ENCODE assay signal across 26 cellular contexts in genomic region chr7:70374772-70375533, GRCh38.
DNase-seq lines count a peak whose midpoint lies in the region; ATAC-seq, FAIRE-seq and TF ChIP-seq lines count a peak whose summit lies in the region.
"Had no signal": no experiment of that assay in that cellular context is flagged by ENCODE, and none has a peak within 500 bp of the region (broad histone marks: within the 10 kb centered on the region; RNA-seq: fewer than 3 reads in every experiment).

No MANE protein-coding gene starts in this region.

- peaks cover 19% of the 10 kb centered on the region for H3K9me3 Mint-ChIP-seq in MCF 10A (ENCODE audit: unreplicated experiment)
- H3K9me3 Mint-ChIP-seq: CD4-positive, alpha-beta T cell; IgD-negative memory B cell had no signal

- H3K27ac Mint-ChIP-seq in MCF 10A (ENCODE audit: low read depth, unreplicated experiment), result no peak overlapping the region
- H3K27ac Mint-ChIP-seq: CD4-positive, alpha-beta T cell; IgD-negative memory B cell had no signal

- CTCF ChIA-PET in MCF 10A (lab: Yijun Ruan, JAX), result no interaction called here
- CTCF ChIA-PET in SK-N-SH (lab: Yijun Ruan, JAX), result interaction anchor here (1.0 to 1.4 kb wide), 4 partner anchors 10 to 323 kb away, joined by 3 to 5 read pairs (median 3); no protein-coding TSS in a partner anchor

- H3K9me3 ChIP-seq in breast epithelium (no peaks in the 10 kb centered on the region), SK-N-SH (no peaks in the 10 kb centered on the region), pancreas (no peaks in the 10 kb centered on the region), SJCRH30 (replicated peaks) (no peaks in the 10 kb centered on the region), suprapubic skin (no peaks in the 10 kb centered on the region)

- no peaks in the 10 kb centered on the region for H4K20me1 ChIP-seq in SK-N-SH (ENCODE audit: insufficient read depth)
- H4K20me1 ChIP-seq: BLaER1 treated with 17β-estradiol and CSF1 and Interleukin-3, amounts not matched to agents 10 nM and 100 nM had no signal

- no peaks in the 10 kb centered on the region for H3K27me3 Mint-ChIP-seq in MCF 10A (ENCODE audit: insufficient read depth, unreplicated experiment)
- H3K27me3 Mint-ChIP-seq: CD4-positive, alpha-beta T cell; IgD-negative memory B cell had no signal

- FAIRE-seq in pancreas (lab: Jason Lieb, UNC), result no peak
- FAIRE-seq: A204.1, G401.6, GM12878 had no signal

- H3K4me3 ChIP-seq in breast epithelium, result no peak overlapping the region
- no peak overlapping the region for H3K4me3 ChIP-seq in SK-N-SH (ENCODE audit: low read depth in 2 of 2, low read length in 1 of 2)
- H3K4me3 ChIP-seq in pancreas, result no peak overlapping the region
- no peak overlapping the region for H3K4me3 ChIP-seq in SJCRH30
- H3K4me3 ChIP-seq in suprapubic skin, result no peak overlapping the region
- H3K4me3 ChIP-seq: BLaER1 treated with 17β-estradiol and CSF1 and Interleukin-3, amounts not matched to agents 10 nM and 100 nM; GM12878 had no signal

- no peak for TF ChIP-seq RAD21 in SK-N-SH (IDR thresholded peaks at IDR 0.05; ENCODE audit: low read length)

- no peaks in the 10 kb centered on the region for H3K4me1 ChIP-seq in breast epithelium
- H3K4me1 ChIP-seq in SK-N-SH (ENCODE audit: control insufficient read depth in 1 of 2, insufficient read depth in 2 of 2, low read depth in 1 of 2, low read length in 1 of 2), result peaks cover 3 to 25% of the 10 kb centered on the region in 2 experiments; a peak in 3 of 4 replicates
- H3K4me1 ChIP-seq in pancreas, result no peaks in the 10 kb centered on the region
- H3K4me1 ChIP-seq in SJCRH30, result no peaks in the 10 kb centered on the region
- no peaks in the 10 kb centered on the region for H3K4me1 ChIP-seq in suprapubic skin

- no peak overlapping the region for H3K9ac ChIP-seq in SK-N-SH
- H3K9ac ChIP-seq: BLaER1 treated with 17β-estradiol and CSF1 and Interleukin-3, amounts not matched to agents 10 nM and 100 nM; KMS-11 had no signal

- no peak overlapping the region for H3K4me3 Mint-ChIP-seq in MCF 10A (ENCODE audit: unreplicated experiment)
- H3K4me3 Mint-ChIP-seq: CD4-positive, alpha-beta T cell; IgD-negative memory B cell had no signal

- no peak for TF ChIP-seq CTCF in breast epithelium (IDR thresholded peaks at IDR 0.05)
- no peak for TF ChIP-seq CTCF in MCF 10A (IDR thresholded peaks at IDR 0.05; ENCODE audit: unreplicated experiment)
- TF ChIP-seq CTCF in SK-N-SH (IDR thresholded peaks at IDR 0.05), result no peak
- TF ChIP-seq CTCF in pancreas (IDR thresholded peaks at IDR 0.05), result no peak
- no peak for TF ChIP-seq CTCF in suprapubic skin (IDR thresholded peaks at IDR 0.05)

- intact Hi-C loops in breast epithelium (cut with DNase I; ENCODE audit: low total_unique reads), result no loop called here
- intact Hi-C loops in MCF 10A (cut with micrococcal nuclease), result no loop called here
- intact Hi-C loops in sciatic nerve (cut with DNase I), result no loop called here
- intact Hi-C loops in pancreas (cut with DNase I), result no loop called here

- H3K79me2 ChIP-seq in SK-N-SH (ENCODE audit: insufficient read depth), result no peaks in the 10 kb centered on the region

- H3K4me1 Mint-ChIP-seq in MCF 10A (ENCODE audit: insufficient read depth, unreplicated experiment), result no peaks in the 10 kb centered on the region
- H3K4me1 Mint-ChIP-seq: IgD-negative memory B cell had no signal

- no peak for TF ChIP-seq EP300 in SK-N-SH (IDR thresholded peaks at IDR 0.05; ENCODE audit: borderline replicate concordance in 1 of 2, low read depth in 1 of 2, low read length in 1 of 2)
- TF ChIP-seq EP300 in suprapubic skin (IDR thresholded peaks at IDR 0.05), result no peak

- H3K4me2 ChIP-seq in SK-N-SH, result no peak overlapping the region
- H3K4me2 ChIP-seq: BLaER1 treated with 17β-estradiol and CSF1 and Interleukin-3, amounts not matched to agents 10 nM and 100 nM; KMS-11 had no signal

- H3K36me3 Mint-ChIP-seq in MCF 10A (ENCODE audit: insufficient read depth, unreplicated experiment), result no peaks in the 10 kb centered on the region

- H3K36me3 ChIP-seq in breast epithelium, result no peaks in the 10 kb centered on the region
- H3K36me3 ChIP-seq in SK-N-SH (replicated peaks in 1 of 2; ENCODE audit: control insufficient read depth in 1 of 2, insufficient read depth in 2 of 2, low read length in 1 of 2), result no peaks in the 10 kb centered on the region
- H3K36me3 ChIP-seq in pancreas, result no peaks in the 10 kb centered on the region
- H3K36me3 ChIP-seq in SJCRH30, result no peaks in the 10 kb centered on the region
- H3K36me3 ChIP-seq in suprapubic skin, result no peaks in the 10 kb centered on the region
- H3K36me3 ChIP-seq: BLaER1 treated with 17β-estradiol and CSF1 and Interleukin-3, amounts not matched to agents 10 nM and 100 nM had no signal

- H3K27ac ChIP-seq in breast epithelium (peak overlapping the region; percentile 30 to 59), SK-N-SH (ENCODE audit: low read depth in 2 of 2, low read length in 1 of 2) (peak overlapping the region in 1 of 2 experiments; percentile 94; a peak in 1 of 4 replicates), pancreas (no peak overlapping the region), SJCRH30 (no peak overlapping the region), suprapubic skin (no peak overlapping the region)
- H3K27ac ChIP-seq: BLaER1 treated with 17β-estradiol and CSF1 and Interleukin-3, amounts not matched to agents 10 nM and 100 nM; KMS-11 had no signal

- no peaks in the 10 kb centered on the region for H3K9me2 ChIP-seq in SK-N-SH

- WGBS in SK-N-SH (ENCODE audit: low lambda C conversion rate), result 84% methylated on average over 6 of the region's 6 CpGs
- 81 to 92% methylated on average over 6 of the region's 6 CpGs for WGBS in pancreas, 2 donors
- WGBS in suprapubic skin, result 88% methylated on average over 6 of the region's 6 CpGs

- DNase-seq in breast epithelium (ENCODE audit: low spot score in 2 of 2) (no peak), MCF 10A (ENCODE audit: unreplicated experiment) (no peak), SK-N-SH (no peak), left lobe of liver (ENCODE audit: low spot score) (no peak), sciatic nerve (ENCODE audit: low spot score) (no peak), pancreas (no peak), SJCRH30 (no peak), suprapubic skin (ENCODE audit: low spot score in 2 of 2) (no peak)
- DNase-seq: AML-193; CD4-positive, alpha-beta T cell; GOT3; HCEC 1CT; NCI-H1092; NCI-H1417 treated with DMSO at 0.1 percent for 48 hours; NCI-H1694 treated with DMSO at 0.1 percent for 48 hours; NCI-H2081; NCI-H2171; NCI-H524 treated with DMSO at 0.1 percent for 48 hours; SIG-M5 had no signal

- no peaks in the 10 kb centered on the region for H3K27me3 ChIP-seq in breast epithelium
- H3K27me3 ChIP-seq in SK-N-SH (ENCODE audit: insufficient read depth), result no peaks in the 10 kb centered on the region
- no peaks in the 10 kb centered on the region for H3K27me3 ChIP-seq in pancreas
- H3K27me3 ChIP-seq in SJCRH30, result no peaks in the 10 kb centered on the region
- H3K27me3 ChIP-seq in suprapubic skin, result no peaks in the 10 kb centered on the region
- H3K27me3 ChIP-seq: BLaER1 treated with 17β-estradiol and CSF1 and Interleukin-3, amounts not matched to agents 10 nM and 100 nM had no signal

- BruUV-seq in MCF 10A (replicated peaks; lab: Mats Ljungman, UMichigan), result no TSS peak

- no peaks in the 10 kb centered on the region for H3F3A ChIP-seq in SK-N-SH (replicated peaks; ENCODE audit: insufficient read depth)

- no peak overlapping the region for H2AFZ ChIP-seq in SK-N-SH (ENCODE audit: low read depth)

- no peak for TF ChIP-seq POLR2A in breast epithelium (IDR thresholded peaks at IDR 0.05)
- TF ChIP-seq POLR2A in suprapubic skin (IDR thresholded peaks at IDR 0.05), result no peak

- POLR2A ChIA-PET in MCF 10A (lab: Yijun Ruan, JAX) (no interaction called here), SK-N-SH (lab: Yijun Ruan, JAX) (no interaction called here)

- ATAC-seq in left lobe of liver (peak; percentile 97), sciatic nerve (peak; percentile 52), pancreas (no peak)
- ATAC-seq: GM12878, Panc1 had no signal

TF ChIP-seq in SK-N-SH, 30 proteins besides CTCF, POLR2A, EP300 and RAD21:
- TF ChIP-seq NFIC (IDR thresholded peaks at IDR 0.05; ENCODE audit: borderline replicate concordance), result peak; percentile 44
- no peak for TF ChIP-seq RXRA (IDR thresholded peaks at IDR 0.05; ENCODE audit: borderline replicate concordance, low read depth)

Comparison
In these comparisons a context has a peak if more than half of its experiments do, and no peak if none do; other contexts are left out.
1. H3K27ac ChIP-seq: peak in breast epithelium (2 of 2); none in pancreas (0 of 4), SJCRH30 (single experiment) and suprapubic skin (single experiment).
2. ATAC-seq: peak in left lobe of liver (single experiment) and sciatic nerve (single experiment); none in pancreas (0 of 4).